In genomic region chr20:62301773-62302340, GRCh38 we compare ENCODE assay signal across 8 cellular contexts. TPM values are rescaled to one million over a fixed set of nuclear protein-coding genes. Genes with fewer than 3 reads are reported as not detected.
DNase-seq lines count a peak whose midpoint lies in the region; ATAC-seq and TF ChIP-seq lines count a peak whose summit lies in the region.

No MANE protein-coding gene starts in this region.

- no peaks in the 10 kb centered on the region for H3K27me3 Mint-ChIP-seq in activated naive CD8-positive, alpha-beta T cell treated with anti-CD3 and anti-CD28 coated beads for 36 hours

- TF ChIP-seq CTCF in ovary (IDR thresholded peaks at IDR 0.05), result peak in 2 of 3 donors; percentile 86 to 91

- H3K27ac Mint-ChIP-seq in activated naive CD8-positive, alpha-beta T cell treated with anti-CD3 and anti-CD28 coated beads for 36 hours, result peak overlapping the region; percentile 99

- peak; percentile 27 for TF ChIP-seq POLR2A in ovary (IDR thresholded peaks at IDR 0.05)

- H3K9me3 ChIP-seq in ovary (no peaks in the 10 kb centered on the region), thymus (ENCODE audit: control insufficient read depth) (no peaks in the 10 kb centered on the region)

- peaks cover 11% of the 10 kb centered on the region for H3K4me1 ChIP-seq in ovary (ENCODE audit: insufficient read depth)
- H3K4me1 ChIP-seq in thymus (ENCODE audit: control insufficient read depth, insufficient read depth, low read length), result peaks cover 10% of the 10 kb centered on the region

- H3K9me3 Mint-ChIP-seq in activated naive CD8-positive, alpha-beta T cell treated with anti-CD3 and anti-CD28 coated beads for 36 hours, result no peaks in the 10 kb centered on the region

- H3K36me3 ChIP-seq in ovary (no peaks in the 10 kb centered on the region), thymus (ENCODE audit: control insufficient read depth, insufficient read depth) (peaks cover 47% of the 10 kb centered on the region)

- DNase-seq in GF-D8 (lab: John Stamatoyannopoulos, UW) (peak; percentile 89), NCI-H1092 treated with DMSO at 0.1 percent for 48 hours (lab: John Stamatoyannopoulos, UW) (peak; percentile 87), SKM-1 (lab: John Stamatoyannopoulos, UW; ENCODE audit: unreplicated experiment) (peak; percentile 93), Right ventricle myocardium superior (peak; percentile 95), ovary (peak; percentile 81 to 90 (median 85))
- peak; percentile 91 for DNase-seq in activated naive CD8-positive, alpha-beta T cell treated with anti-CD3 and anti-CD28 coated beads for 36 hours

- H3K4me1 Mint-ChIP-seq in activated naive CD8-positive, alpha-beta T cell treated with anti-CD3 and anti-CD28 coated beads for 36 hours, result peaks cover 18% of the 10 kb centered on the region

- intact Hi-C loops in Right ventricle myocardium superior (cut with DNase I) (loop anchor here (2.0 kb wide), 1 partner anchor 81 kb away; no protein-coding TSS in a partner anchor), ovary (cut with DNase I) (loop anchor here (2.0 to 10.0 kb wide), 7 partner anchors 63 to 490 kb away; partner anchors contain the start of gene LAMA5 (in 1 of the 4))

- 3 to 4% (median 3%) methylated on average over 24 of the region's 24 CpGs for WGBS in ovary, 3 donors
- WGBS in thymus, result 4% methylated on average over 24 of the region's 24 CpGs

- peak overlapping the region; percentile 94 for H3K4me3 Mint-ChIP-seq in activated naive CD8-positive, alpha-beta T cell treated with anti-CD3 and anti-CD28 coated beads for 36 hours

- H3K27ac ChIP-seq in ovary (peak overlapping the region; percentile 88 to 98), thymus (ENCODE audit: low read depth) (peak overlapping the region; percentile 98)

- H3K27me3 ChIP-seq in ovary, result no peaks in the 10 kb centered on the region
- no peaks in the 10 kb centered on the region for H3K27me3 ChIP-seq in thymus (ENCODE audit: control insufficient read depth, insufficient read depth)

- no peak for TF ChIP-seq EP300 in ovary (IDR thresholded peaks at IDR 0.05)

- H3K36me3 Mint-ChIP-seq in activated naive CD8-positive, alpha-beta T cell treated with anti-CD3 and anti-CD28 coated beads for 36 hours, result peaks cover 17% of the 10 kb centered on the region

- peak overlapping the region; percentile 88 for H3K4me3 ChIP-seq in ovary
- peak overlapping the region; percentile 92 for H3K4me3 ChIP-seq in thymus (ENCODE audit: low read length)

- peak; percentile 26 for ATAC-seq in HG02610 (IDR thresholded peaks at IDR 0.05; ENCODE audit: unreplicated experiment)
- ATAC-seq in Right ventricle myocardium superior (ENCODE audit: poor library complexity), result peak; percentile 78

RNA-seq across cellular contexts. Expression of gene ADRM1, which starts 0.9 kb away (rescaled TPM):
- total RNA-seq in activated naive CD8-positive, alpha-beta T cell treated with anti-CD3 and anti-CD28 coated beads for 36 hours, result 100 to 1,000 TPM; 136 to 139 TPM
- 68.5 TPM for total RNA-seq in Right ventricle myocardium superior
- total RNA-seq in ovary, result 100 to 1,000 TPM in 1 of 7 donors, 10 to 100 TPM in 6; 42.8 to 109 (median 56.3) TPM
- 10 to 100 TPM in 1 of 2 donors, 1 to 10 TPM in 1; 7.8 to 52.5 TPM for polyA plus RNA-seq in ovary
- polyA plus RNA-seq in thymus, result 71.5 TPM

Comparison
In these comparisons a context has a peak if more than half of its experiments do, and no peak if none do; other contexts are left out.
1. Peak in every context shown above with its lines: DNase-seq, ATAC-seq, H3K4me3 ChIP-seq and H3K27ac ChIP-seq.